Comparison of ENCODE assay signal across 24 cellular contexts in the genomic region with DNA sequence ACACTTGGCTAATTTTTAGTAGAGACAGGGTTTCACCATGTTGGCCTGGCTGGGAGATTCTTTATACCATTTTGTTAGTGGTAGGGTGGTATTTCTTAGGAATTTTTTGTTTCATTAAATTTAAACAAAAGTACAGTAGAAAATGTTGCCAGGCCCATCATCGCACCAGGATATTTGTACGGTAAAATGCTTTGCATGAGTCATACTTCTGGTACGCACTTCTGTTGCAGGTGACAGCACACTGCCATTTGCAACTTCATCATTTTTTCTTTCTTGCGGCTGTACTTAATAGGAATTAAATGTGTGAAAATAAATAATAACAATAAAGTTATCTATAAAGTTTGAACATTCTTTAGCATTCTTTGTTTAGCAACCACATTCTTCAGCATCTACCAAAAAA.
"Had no signal": no experiment of that assay in that cellular context is flagged by ENCODE, and none has a peak within 500 bp of the region (broad histone marks: within the 10 kb centered on the region; RNA-seq: fewer than 3 reads in every experiment).

No MANE protein-coding gene starts in this region.

- H3K4me3 ChIP-seq: adrenal gland had no signal

- H3K36me3 ChIP-seq: adrenal gland had no signal

- ATAC-seq: activated CD4-positive, alpha-beta T cell treated with anti-CD3 and anti-CD28 coated beads for 36 hours; activated T-cell treated with anti-CD3 and anti-CD28 coated beads, Interleukin-2, amount 50 U/mL, for 72 hours; T-cell had no signal

- DNase-seq: activated CD4-positive, alpha-beta memory T cell treated with anti-CD3 and anti-CD28 coated beads, Interleukin-2, amount 10 ng/mL, durations not matched to agents 7 days and 5 days; activated CD4-positive, alpha-beta T cell treated with anti-CD3 and anti-CD28 coated beads for 36 hours; activated CD4-positive, alpha-beta T cell treated with anti-CD3 and anti-CD28 coated beads, Interleukin-2, amount 50 U/mL, for 1 hour; activated CD4-positive, CD25-positive, alpha-beta regulatory T cell; activated naive CD4-positive, alpha-beta T cell treated with anti-CD3 and anti-CD28 coated beads, Interleukin-2, amount 50 U/mL, for 16 hours; activated naive CD8-positive, alpha-beta T cell treated with anti-CD3 and anti-CD28 coated beads, Interleukin-2, amount 10 ng/mL, durations not matched to agents 7 days and 5 days; activated T-cell treated with anti-CD3 and anti-CD28 coated beads for 4 hours; activated T-cell treated with anti-CD3 and anti-CD28 coated beads, Interleukin-2, amount 50 U/mL, for 72 hours; adrenal gland; anterior cingulate cortex; cerebellar nuclear complex; NCI-H1048; NCI-H146; NCI-H187 treated with DMSO at 0.1 percent for 48 hours; NCI-H2081 treated with DMSO at 0.1 percent for 48 hours; NCI-H226; NCI-H526; NCI-H82; OCI-M1; SIG-M5; T-cell; T-helper 2 cell; T1000 had no signal

- H3K9me3 ChIP-seq: adrenal gland had no signal

- H3K36me3 Mint-ChIP-seq: T-cell had no signal

- H3K9me3 Mint-ChIP-seq: activated CD4-positive, alpha-beta memory T cell treated with anti-CD3 and anti-CD28 coated beads, Interleukin-2, amount 10 ng/mL, durations not matched to agents 7 days and 5 days; activated naive CD8-positive, alpha-beta T cell treated with anti-CD3 and anti-CD28 coated beads, Interleukin-2, amount 10 ng/mL, durations not matched to agents 7 days and 5 days; activated T-cell treated with anti-CD3 and anti-CD28 coated beads, Interleukin-2, amount 50 U/mL, for 72 hours; T-cell had no signal

- H3K4me3 Mint-ChIP-seq: activated CD4-positive, alpha-beta memory T cell treated with anti-CD3 and anti-CD28 coated beads, Interleukin-2, amount 10 ng/mL, durations not matched to agents 7 days and 5 days; activated CD4-positive, alpha-beta T cell treated with anti-CD3 and anti-CD28 coated beads for 36 hours; activated naive CD8-positive, alpha-beta T cell treated with anti-CD3 and anti-CD28 coated beads, Interleukin-2, amount 10 ng/mL, durations not matched to agents 7 days and 5 days; activated T-cell treated with anti-CD3 and anti-CD28 coated beads, Interleukin-2, amount 50 U/mL, for 72 hours; T-cell had no signal

- H3K27me3 ChIP-seq: adrenal gland had no signal

- H3K27ac Mint-ChIP-seq: activated CD4-positive, alpha-beta memory T cell treated with anti-CD3 and anti-CD28 coated beads, Interleukin-2, amount 10 ng/mL, durations not matched to agents 7 days and 5 days; activated CD4-positive, alpha-beta T cell treated with anti-CD3 and anti-CD28 coated beads for 36 hours; activated naive CD8-positive, alpha-beta T cell treated with anti-CD3 and anti-CD28 coated beads, Interleukin-2, amount 10 ng/mL, durations not matched to agents 7 days and 5 days; activated T-cell treated with anti-CD3 and anti-CD28 coated beads, Interleukin-2, amount 50 U/mL, for 72 hours; T-cell had no signal

- H3K27ac ChIP-seq: adrenal gland, VCaP had no signal
